1 cellular context compared by ENCODE assay signal in the genomic region with DNA sequence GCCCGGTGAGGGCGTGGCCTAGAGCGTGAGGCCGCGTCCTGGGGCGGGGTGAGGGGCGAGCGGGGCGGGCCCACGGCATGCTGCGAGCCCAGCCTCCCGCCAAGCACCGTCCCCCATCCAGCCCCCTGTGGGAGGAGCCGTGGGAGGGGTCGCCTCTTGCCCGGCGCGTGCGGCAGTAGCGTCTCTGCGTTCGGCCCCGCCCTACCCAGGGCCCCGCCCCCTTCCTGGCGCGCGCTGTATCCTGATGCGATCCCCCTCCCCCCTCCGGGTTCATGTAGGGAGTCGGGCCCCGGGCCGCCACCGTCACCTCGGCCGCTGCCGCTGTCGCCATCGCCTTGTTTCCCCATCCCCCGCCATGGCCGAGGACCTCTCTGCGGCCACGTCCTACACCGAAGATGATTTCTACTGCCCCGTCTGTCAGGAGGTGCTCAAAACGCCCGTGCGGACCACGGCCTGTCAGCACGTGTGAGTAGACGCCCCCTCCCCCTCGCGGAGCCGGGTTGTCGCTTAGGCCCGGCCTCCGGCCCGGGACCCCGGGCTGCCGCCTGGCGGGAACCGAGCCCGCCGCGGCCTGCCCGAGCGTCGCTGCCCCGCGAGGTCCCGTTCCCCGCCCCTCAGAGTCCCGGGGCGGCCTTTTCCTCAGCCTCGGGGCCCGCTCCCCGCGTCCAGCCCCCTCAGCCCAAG.
A peak's percentile ranks its signal among the peaks of the same experiment; 100 is the strongest.
TF ChIP-seq lines count a peak whose summit lies in the region.

No MANE protein-coding gene starts in this region.

TF ChIP-seq in HepG2, 621 proteins besides CTCF, POLR2A, EP300 and RAD21 (continued from another document and continues in another):
- TF ChIP-seq, protein P1, sequence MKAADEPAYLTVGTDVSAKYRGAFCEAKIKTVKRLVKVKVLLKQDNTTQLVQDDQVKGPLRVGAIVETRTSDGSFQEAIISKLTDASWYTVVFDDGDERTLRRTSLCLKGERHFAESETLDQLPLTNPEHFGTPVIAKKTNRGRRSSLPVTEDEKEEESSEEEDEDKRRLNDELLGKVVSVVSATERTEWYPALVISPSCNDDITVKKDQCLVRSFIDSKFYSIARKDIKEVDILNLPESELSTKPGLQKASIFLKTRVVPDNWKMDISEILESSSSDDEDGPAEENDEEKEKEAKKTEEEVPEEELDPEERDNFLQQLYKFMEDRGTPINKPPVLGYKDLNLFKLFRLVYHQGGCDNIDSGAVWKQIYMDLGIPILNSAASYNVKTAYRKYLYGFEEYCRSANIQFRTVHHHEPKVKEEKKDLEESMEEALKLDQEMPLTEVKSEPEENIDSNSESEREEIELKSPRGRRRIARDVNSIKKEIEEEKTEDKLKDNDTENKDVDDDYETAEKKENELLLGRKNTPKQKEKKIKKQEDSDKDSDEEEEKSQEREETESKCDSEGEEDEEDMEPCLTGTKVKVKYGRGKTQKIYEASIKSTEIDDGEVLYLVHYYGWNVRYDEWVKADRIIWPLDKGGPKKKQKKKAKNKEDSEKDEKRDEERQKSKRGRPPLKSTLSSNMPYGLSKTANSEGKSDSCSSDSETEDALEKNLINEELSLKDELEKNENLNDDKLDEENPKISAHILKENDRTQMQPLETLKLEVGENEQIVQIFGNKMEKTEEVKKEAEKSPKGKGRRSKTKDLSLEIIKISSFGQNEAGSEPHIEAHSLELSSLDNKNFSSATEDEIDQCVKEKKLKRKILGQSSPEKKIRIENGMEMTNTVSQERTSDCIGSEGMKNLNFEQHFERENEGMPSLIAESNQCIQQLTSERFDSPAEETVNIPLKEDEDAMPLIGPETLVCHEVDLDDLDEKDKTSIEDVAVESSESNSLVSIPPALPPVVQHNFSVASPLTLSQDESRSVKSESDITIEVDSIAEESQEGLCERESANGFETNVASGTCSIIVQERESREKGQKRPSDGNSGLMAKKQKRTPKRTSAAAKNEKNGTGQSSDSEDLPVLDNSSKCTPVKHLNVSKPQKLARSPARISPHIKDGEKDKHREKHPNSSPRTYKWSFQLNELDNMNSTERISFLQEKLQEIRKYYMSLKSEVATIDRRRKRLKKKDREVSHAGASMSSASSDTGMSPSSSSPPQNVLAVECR (CRISPR knock-in tag; IDR thresholded peaks at IDR 0.05; ENCODE audit: borderline replicate concordance), result peak; percentile 83
- TF ChIP-seq PHF21A (CRISPR knock-in tag; IDR thresholded peaks at IDR 0.05) (no peak), ZNF607 (CRISPR knock-in tag; IDR thresholded peaks at IDR 0.05; ENCODE audit: borderline replicate concordance) (no peak), MEIS1 (CRISPR knock-in tag; IDR thresholded peaks at IDR 0.05; ENCODE audit: borderline replicate concordance) (peak; percentile 61; the same call in 1 of the 2 replicates), ZBTB42 (CRISPR knock-in tag; IDR thresholded peaks at IDR 0.05) (no peak), PCBP2 (optimal IDR thresholded peaks at IDR 0.05; ENCODE audit: low read depth, low read length, poor library complexity, severe bottlenecking) (no peak), CAMTA2 (CRISPR knock-in tag; IDR thresholded peaks at IDR 0.05; ENCODE audit: borderline replicate concordance) (no peak), NR2F1 (CRISPR knock-in tag; IDR thresholded peaks at IDR 0.05) (no peak), JDP2 (CRISPR knock-in tag; IDR thresholded peaks at IDR 0.05; ENCODE audit: borderline replicate concordance) (no peak), ZNF614 (CRISPR knock-in tag; IDR thresholded peaks at IDR 0.05; ENCODE audit: borderline replicate concordance) (no peak), ZNF17 (CRISPR knock-in tag; IDR thresholded peaks at IDR 0.05) (no peak), EED (CRISPR knock-in tag; IDR thresholded peaks at IDR 0.05) (peak; percentile 72; the same call in 1 of the 2 replicates), NFKB2 (CRISPR knock-in tag; IDR thresholded peaks at IDR 0.05; ENCODE audit: borderline replicate concordance) (peak; percentile 47; the same call in 1 of the 2 replicates), TOPORS (CRISPR knock-in tag; IDR thresholded peaks at IDR 0.05) (no peak), MAFF (IDR thresholded peaks at IDR 0.05; ENCODE audit: low read depth, low read length) (no peak), NFIB (CRISPR knock-in tag; IDR thresholded peaks at IDR 0.05; ENCODE audit: borderline replicate concordance) (no peak), ZNF775 (CRISPR knock-in tag; IDR thresholded peaks at IDR 0.05; ENCODE audit: borderline replicate concordance) (no peak), RBM22 (optimal IDR thresholded peaks at IDR 0.05; ENCODE audit: low read length) (no peak), SMAD9 (CRISPR knock-in tag; IDR thresholded peaks at IDR 0.05) (no peak), ZFYVE20 (CRISPR knock-in tag; IDR thresholded peaks at IDR 0.05; ENCODE audit: borderline replicate concordance, low read depth) (no peak), ZNF788 (CRISPR knock-in tag; IDR thresholded peaks at IDR 0.05; ENCODE audit: borderline replicate concordance) (peak; percentile 57), CHCHD3 (CRISPR knock-in tag; IDR thresholded peaks at IDR 0.05) (no peak), TEAD2 (CRISPR knock-in tag; IDR thresholded peaks at IDR 0.05) (no peak), ZNF367 (CRISPR knock-in tag; IDR thresholded peaks at IDR 0.05; ENCODE audit: borderline replicate concordance) (no peak; the same call in 1 of the 2 replicates), ZNF124 (CRISPR knock-in tag; IDR thresholded peaks at IDR 0.05) (no peak; the same call in 1 of the 2 replicates), CBX5 (CRISPR knock-in tag; IDR thresholded peaks at IDR 0.05; ENCODE audit: borderline replicate concordance) (no peak), WIZ (CRISPR knock-in tag; IDR thresholded peaks at IDR 0.05) (no peak), MEF2D (CRISPR knock-in tag; IDR thresholded peaks at IDR 0.05) (peak; percentile 35; the same call in 1 of the 2 replicates), ZFP36 (IDR thresholded peaks at IDR 0.05; ENCODE audit: borderline replicate concordance, low read depth, low read length, partially characterized antibody) (no peak), THYN1 (CRISPR knock-in tag; IDR thresholded peaks at IDR 0.05; ENCODE audit: borderline replicate concordance, low read depth) (no peak), HOXA3 (CRISPR knock-in tag; IDR thresholded peaks at IDR 0.05) (peak; percentile 23; the same call in 1 of the 2 replicates), KAT2B (IDR thresholded peaks at IDR 0.05; ENCODE audit: borderline replicate concordance, low read depth, low read length) (no peak), NAIF1 (CRISPR knock-in tag; IDR thresholded peaks at IDR 0.05; ENCODE audit: borderline replicate concordance) (no peak), FIP1L1 (IDR thresholded peaks at IDR 0.05; ENCODE audit: borderline replicate concordance, insufficient read depth, low read depth, low read length) (no peak), NR3C1 (CRISPR knock-in tag; IDR thresholded peaks at IDR 0.05) (no peak), HHEX (CRISPR knock-in tag; IDR thresholded peaks at IDR 0.05) (no peak), RBM39 (IDR thresholded peaks at IDR 0.05; ENCODE audit: low read depth, low read length, poor library complexity, severe bottlenecking) (no peak)
- TF ChIP-seq, protein P2, sequence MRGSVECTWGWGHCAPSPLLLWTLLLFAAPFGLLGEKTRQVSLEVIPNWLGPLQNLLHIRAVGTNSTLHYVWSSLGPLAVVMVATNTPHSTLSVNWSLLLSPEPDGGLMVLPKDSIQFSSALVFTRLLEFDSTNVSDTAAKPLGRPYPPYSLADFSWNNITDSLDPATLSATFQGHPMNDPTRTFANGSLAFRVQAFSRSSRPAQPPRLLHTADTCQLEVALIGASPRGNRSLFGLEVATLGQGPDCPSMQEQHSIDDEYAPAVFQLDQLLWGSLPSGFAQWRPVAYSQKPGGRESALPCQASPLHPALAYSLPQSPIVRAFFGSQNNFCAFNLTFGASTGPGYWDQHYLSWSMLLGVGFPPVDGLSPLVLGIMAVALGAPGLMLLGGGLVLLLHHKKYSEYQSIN (CRISPR knock-in tag; IDR thresholded peaks at IDR 0.05; ENCODE audit: borderline replicate concordance), result no peak
- TF ChIP-seq, protein P3, sequence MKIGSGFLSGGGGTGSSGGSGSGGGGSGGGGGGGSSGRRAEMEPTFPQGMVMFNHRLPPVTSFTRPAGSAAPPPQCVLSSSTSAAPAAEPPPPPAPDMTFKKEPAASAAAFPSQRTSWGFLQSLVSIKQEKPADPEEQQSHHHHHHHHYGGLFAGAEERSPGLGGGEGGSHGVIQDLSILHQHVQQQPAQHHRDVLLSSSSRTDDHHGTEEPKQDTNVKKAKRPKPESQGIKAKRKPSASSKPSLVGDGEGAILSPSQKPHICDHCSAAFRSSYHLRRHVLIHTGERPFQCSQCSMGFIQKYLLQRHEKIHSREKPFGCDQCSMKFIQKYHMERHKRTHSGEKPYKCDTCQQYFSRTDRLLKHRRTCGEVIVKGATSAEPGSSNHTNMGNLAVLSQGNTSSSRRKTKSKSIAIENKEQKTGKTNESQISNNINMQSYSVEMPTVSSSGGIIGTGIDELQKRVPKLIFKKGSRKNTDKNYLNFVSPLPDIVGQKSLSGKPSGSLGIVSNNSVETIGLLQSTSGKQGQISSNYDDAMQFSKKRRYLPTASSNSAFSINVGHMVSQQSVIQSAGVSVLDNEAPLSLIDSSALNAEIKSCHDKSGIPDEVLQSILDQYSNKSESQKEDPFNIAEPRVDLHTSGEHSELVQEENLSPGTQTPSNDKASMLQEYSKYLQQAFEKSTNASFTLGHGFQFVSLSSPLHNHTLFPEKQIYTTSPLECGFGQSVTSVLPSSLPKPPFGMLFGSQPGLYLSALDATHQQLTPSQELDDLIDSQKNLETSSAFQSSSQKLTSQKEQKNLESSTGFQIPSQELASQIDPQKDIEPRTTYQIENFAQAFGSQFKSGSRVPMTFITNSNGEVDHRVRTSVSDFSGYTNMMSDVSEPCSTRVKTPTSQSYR (CRISPR knock-in tag; IDR thresholded peaks at IDR 0.05; ENCODE audit: borderline replicate concordance), result peak; percentile 94
- TF ChIP-seq, protein P4, sequence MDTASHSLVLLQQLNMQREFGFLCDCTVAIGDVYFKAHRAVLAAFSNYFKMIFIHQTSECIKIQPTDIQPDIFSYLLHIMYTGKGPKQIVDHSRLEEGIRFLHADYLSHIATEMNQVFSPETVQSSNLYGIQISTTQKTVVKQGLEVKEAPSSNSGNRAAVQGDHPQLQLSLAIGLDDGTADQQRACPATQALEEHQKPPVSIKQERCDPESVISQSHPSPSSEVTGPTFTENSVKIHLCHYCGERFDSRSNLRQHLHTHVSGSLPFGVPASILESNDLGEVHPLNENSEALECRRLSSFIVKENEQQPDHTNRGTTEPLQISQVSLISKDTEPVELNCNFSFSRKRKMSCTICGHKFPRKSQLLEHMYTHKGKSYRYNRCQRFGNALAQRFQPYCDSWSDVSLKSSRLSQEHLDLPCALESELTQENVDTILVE (CRISPR knock-in tag; IDR thresholded peaks at IDR 0.05), result no peak
- TF ChIP-seq, protein P5, sequence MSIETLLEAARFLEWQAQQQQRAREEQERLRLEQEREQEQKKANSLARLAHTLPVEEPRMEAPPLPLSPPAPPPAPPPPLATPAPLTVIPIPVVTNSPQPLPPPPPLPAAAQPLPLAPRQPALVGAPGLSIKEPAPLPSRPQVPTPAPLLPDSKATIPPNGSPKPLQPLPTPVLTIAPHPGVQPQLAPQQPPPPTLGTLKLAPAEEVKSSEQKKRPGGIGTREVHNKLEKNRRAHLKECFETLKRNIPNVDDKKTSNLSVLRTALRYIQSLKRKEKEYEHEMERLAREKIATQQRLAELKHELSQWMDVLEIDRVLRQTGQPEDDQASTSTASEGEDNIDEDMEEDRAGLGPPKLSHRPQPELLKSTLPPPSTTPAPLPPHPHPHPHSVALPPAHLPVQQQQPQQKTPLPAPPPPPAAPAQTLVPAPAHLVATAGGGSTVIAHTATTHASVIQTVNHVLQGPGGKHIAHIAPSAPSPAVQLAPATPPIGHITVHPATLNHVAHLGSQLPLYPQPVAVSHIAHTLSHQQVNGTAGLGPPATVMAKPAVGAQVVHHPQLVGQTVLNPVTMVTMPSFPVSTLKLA (IDR thresholded peaks at IDR 0.05), result peak; percentile 61
- TF ChIP-seq, protein P6, sequence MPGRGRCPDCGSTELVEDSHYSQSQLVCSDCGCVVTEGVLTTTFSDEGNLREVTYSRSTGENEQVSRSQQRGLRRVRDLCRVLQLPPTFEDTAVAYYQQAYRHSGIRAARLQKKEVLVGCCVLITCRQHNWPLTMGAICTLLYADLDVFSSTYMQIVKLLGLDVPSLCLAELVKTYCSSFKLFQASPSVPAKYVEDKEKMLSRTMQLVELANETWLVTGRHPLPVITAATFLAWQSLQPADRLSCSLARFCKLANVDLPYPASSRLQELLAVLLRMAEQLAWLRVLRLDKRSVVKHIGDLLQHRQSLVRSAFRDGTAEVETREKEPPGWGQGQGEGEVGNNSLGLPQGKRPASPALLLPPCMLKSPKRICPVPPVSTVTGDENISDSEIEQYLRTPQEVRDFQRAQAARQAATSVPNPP (CRISPR knock-in tag; IDR thresholded peaks at IDR 0.05), result no peak
- TF ChIP-seq, protein P7, sequence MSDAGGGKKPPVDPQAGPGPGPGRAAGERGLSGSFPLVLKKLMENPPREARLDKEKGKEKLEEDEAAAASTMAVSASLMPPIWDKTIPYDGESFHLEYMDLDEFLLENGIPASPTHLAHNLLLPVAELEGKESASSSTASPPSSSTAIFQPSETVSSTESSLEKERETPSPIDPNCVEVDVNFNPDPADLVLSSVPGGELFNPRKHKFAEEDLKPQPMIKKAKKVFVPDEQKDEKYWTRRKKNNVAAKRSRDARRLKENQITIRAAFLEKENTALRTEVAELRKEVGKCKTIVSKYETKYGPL (CRISPR knock-in tag; IDR thresholded peaks at IDR 0.05), result no peak; the same call in 1 of the 2 replicates
- TF ChIP-seq, protein P8, sequence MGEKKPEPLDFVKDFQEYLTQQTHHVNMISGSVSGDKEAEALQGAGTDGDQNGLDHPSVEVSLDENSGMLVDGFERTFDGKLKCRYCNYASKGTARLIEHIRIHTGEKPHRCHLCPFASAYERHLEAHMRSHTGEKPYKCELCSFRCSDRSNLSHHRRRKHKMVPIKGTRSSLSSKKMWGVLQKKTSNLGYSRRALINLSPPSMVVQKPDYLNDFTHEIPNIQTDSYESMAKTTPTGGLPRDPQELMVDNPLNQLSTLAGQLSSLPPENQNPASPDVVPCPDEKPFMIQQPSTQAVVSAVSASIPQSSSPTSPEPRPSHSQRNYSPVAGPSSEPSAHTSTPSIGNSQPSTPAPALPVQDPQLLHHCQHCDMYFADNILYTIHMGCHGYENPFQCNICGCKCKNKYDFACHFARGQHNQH (CRISPR knock-in tag; IDR thresholded peaks at IDR 0.05), result no peak; the same call in 1 of the 2 replicates
- TF ChIP-seq, protein P9, sequence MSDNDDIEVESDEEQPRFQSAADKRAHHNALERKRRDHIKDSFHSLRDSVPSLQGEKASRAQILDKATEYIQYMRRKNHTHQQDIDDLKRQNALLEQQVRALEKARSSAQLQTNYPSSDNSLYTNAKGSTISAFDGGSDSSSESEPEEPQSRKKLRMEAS (IDR thresholded peaks at IDR 0.05), result peak; percentile 86
- TF ChIP-seq, protein P10, sequence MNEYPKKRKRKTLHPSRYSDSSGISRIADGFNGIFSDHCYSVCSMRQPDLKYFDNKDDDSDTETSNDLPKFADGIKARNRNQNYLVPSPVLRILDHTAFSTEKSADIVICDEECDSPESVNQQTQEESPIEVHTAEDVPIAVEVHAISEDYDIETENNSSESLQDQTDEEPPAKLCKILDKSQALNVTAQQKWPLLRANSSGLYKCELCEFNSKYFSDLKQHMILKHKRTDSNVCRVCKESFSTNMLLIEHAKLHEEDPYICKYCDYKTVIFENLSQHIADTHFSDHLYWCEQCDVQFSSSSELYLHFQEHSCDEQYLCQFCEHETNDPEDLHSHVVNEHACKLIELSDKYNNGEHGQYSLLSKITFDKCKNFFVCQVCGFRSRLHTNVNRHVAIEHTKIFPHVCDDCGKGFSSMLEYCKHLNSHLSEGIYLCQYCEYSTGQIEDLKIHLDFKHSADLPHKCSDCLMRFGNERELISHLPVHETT (CRISPR knock-in tag; conservative IDR thresholded peaks at IDR 0.05), result no peak
